In genomic region chr3:196499807-196500524, GRCh38 we compare ENCODE assay signal across 8 cellular contexts. TPM values are rescaled to one million over a fixed set of nuclear protein-coding genes. Genes with fewer than 3 reads are reported as not detected.
DNase-seq lines count a peak whose midpoint lies in the region; ATAC-seq, FAIRE-seq and TF ChIP-seq lines count a peak whose summit lies in the region.

No MANE protein-coding gene starts in this region.

- peak overlapping the region; percentile 91 for H3K4me2 ChIP-seq in astrocyte (ENCODE audit: low read length)

- ATAC-seq in heart left ventricle: no peak
- no peak for ATAC-seq in Right ventricle myocardium inferior
- ATAC-seq in lung (ENCODE audit: insufficient read depth, low FRiP score): no peak
- no peak for ATAC-seq in HG02610 (IDR thresholded peaks at IDR 0.05; ENCODE audit: unreplicated experiment)

- peak overlapping the region; percentile 99 for H3K4me3 Mint-ChIP-seq in astrocyte (ENCODE audit: unreplicated experiment)

- H3K9me3 ChIP-seq in heart left ventricle (no peaks in the 10 kb centered on the region), astrocyte (ENCODE audit: insufficient read depth, low read depth, low read length) (no peaks in the 10 kb centered on the region), lung (ENCODE audit: control insufficient read depth in 2 of 2, insufficient read depth in 1 of 2, low read length in 1 of 2) (no peaks in the 10 kb centered on the region)

- H3K36me3 ChIP-seq in heart left ventricle (peaks cover 0 to 22% (median 5%) of the 10 kb centered on the region in 9 donors), astrocyte (ENCODE audit: insufficient read depth, low read length) (no peaks in the 10 kb centered on the region), lung (ENCODE audit: control insufficient read depth in 2 of 2, insufficient read depth in 2 of 2, low read length in 2 of 2) (peaks cover 0 to 6% of the 10 kb centered on the region in 2 donors), urinary bladder (ENCODE audit: insufficient read depth) (peaks cover 2% of the 10 kb centered on the region)

- peak overlapping the region; percentile 69 to 99 (median 88) for H3K4me3 ChIP-seq in heart left ventricle
- peak overlapping the region; percentile 97 for H3K4me3 ChIP-seq in astrocyte (ENCODE audit: insufficient read depth, low read depth, low read length)
- H3K4me3 ChIP-seq in lung: peak overlapping the region; percentile 44
- H3K4me3 ChIP-seq in urinary bladder (ENCODE audit: low read depth, low read length): peak overlapping the region; percentile 32

- H2AFZ ChIP-seq in astrocyte (ENCODE audit: low read depth, low read length): peak overlapping the region; percentile 35

- H3K27ac ChIP-seq in heart left ventricle: peak overlapping the region in 5 of 12 donors; percentile 18 to 99 (median 95)
- peak overlapping the region; percentile 82 for H3K27ac ChIP-seq in astrocyte (ENCODE audit: low read depth, low read length)
- peak overlapping the region; percentile 45 to 77 for H3K27ac ChIP-seq in lung (ENCODE audit: low read depth in 1 of 2, low read length in 1 of 2)
- no peak overlapping the region for H3K27ac ChIP-seq in urinary bladder (ENCODE audit: low read depth)

- FAIRE-seq in astrocyte (lab: Jason Lieb, UNC): no peak

- H3K79me2 ChIP-seq in astrocyte (ENCODE audit: insufficient read depth, low read length): peaks cover 82% of the 10 kb centered on the region

- TF ChIP-seq POLR2A in heart left ventricle (IDR thresholded peaks at IDR 0.05): no peak

- H3K4me1 ChIP-seq in heart left ventricle (peaks cover 0 to 44% (median 22%) of the 10 kb centered on the region in 12 donors), astrocyte (ENCODE audit: insufficient read depth, low read length) (peaks cover 16% of the 10 kb centered on the region), lung (ENCODE audit: control insufficient read depth in 2 of 2, insufficient read depth in 2 of 2, low read length in 2 of 2) (peaks cover 0 to 16% of the 10 kb centered on the region in 2 donors), urinary bladder (ENCODE audit: insufficient read depth) (no peaks in the 10 kb centered on the region)

- H3K4me1 Mint-ChIP-seq in astrocyte (ENCODE audit: low read depth, unreplicated experiment): peaks cover 11% of the 10 kb centered on the region

- peaks cover 4% of the 10 kb centered on the region for H3K36me3 Mint-ChIP-seq in astrocyte (ENCODE audit: low read depth, unreplicated experiment)

- peak overlapping the region; percentile 91 for H3K9ac ChIP-seq in astrocyte (ENCODE audit: low read length)

- no peak for TF ChIP-seq CTCF in heart left ventricle (IDR thresholded peaks at IDR 0.05)
- TF ChIP-seq CTCF in astrocyte (IDR thresholded peaks at IDR 0.05; ENCODE audit: insufficient read depth, low read depth, low read length): no peak
- TF ChIP-seq CTCF in lung (IDR thresholded peaks at IDR 0.05; ENCODE audit: control extremely low read depth, extremely low read depth): no peak

- peaks cover 63% of the 10 kb centered on the region for H4K20me1 ChIP-seq in astrocyte (ENCODE audit: insufficient read depth, low read length)

- intact Hi-C loops in heart left ventricle (cut with DNase I) (loop anchor here in 3 of 10 donors (5.0 to 10.0 kb wide), 2 partner anchors 65 to 68 kb away; partner anchors contain the start of gene UBXN7 (in 3 of the 3)), Right ventricle myocardium inferior (cut with DNase I) (loop anchor here (5.0 kb wide), 1 partner anchor 68 kb away; the partner anchor contains the start of gene UBXN7)

- DNase-seq in heart left ventricle (no peak), Right ventricle myocardium inferior (ENCODE audit: missing footprints) (no peak), astrocyte (ENCODE audit: low read depth) (no peak), lung (ENCODE audit: low spot score) (no peak), inferior parietal cortex (ENCODE audit: extremely low spot score) (no peak), occipital lobe (lab: John Stamatoyannopoulos, UW) (no peak)

- no peaks in the 10 kb centered on the region for H3K9me3 Mint-ChIP-seq in astrocyte (ENCODE audit: unreplicated experiment)

- H3K27me3 ChIP-seq in heart left ventricle (no peaks in the 10 kb centered on the region), astrocyte (ENCODE audit: insufficient read depth, low read length) (no peaks in the 10 kb centered on the region), lung (ENCODE audit: control insufficient read depth, insufficient read depth) (no peaks in the 10 kb centered on the region)

- peak overlapping the region; percentile 88 for H3K27ac Mint-ChIP-seq in astrocyte (ENCODE audit: unreplicated experiment)

- WGBS in heart left ventricle, 4 donors: 74 to 76% (median 75%) methylated on average over 11 of the region's 11 CpGs
- 71 to 78% methylated on average over 11 of the region's 11 CpGs for WGBS in lung, 2 donors
- WGBS in urinary bladder: 71% methylated on average over 11 of the region's 11 CpGs

- no peaks in the 10 kb centered on the region for H3K27me3 Mint-ChIP-seq in astrocyte (ENCODE audit: low read depth, unreplicated experiment)

RNA-seq across cellular contexts. Expression of gene RNF168, which starts 3.6 kb away (rescaled TPM):
- total RNA-seq in heart left ventricle (10 to 100 TPM; 15.0 to 31.8 (median 21.1) TPM), Right ventricle myocardium inferior (21.9 TPM), astrocyte (18.0 and 18.3 TPM in 2 replicates), lung (10 to 100 TPM; 16.6 to 25.7 TPM), urinary bladder (20.6 TPM), occipital lobe (25.9 TPM)
- polyA plus RNA-seq in heart left ventricle (10 to 100 TPM in 1 of 2 donors, 1 to 10 TPM in 1; 8.4 to 13.4 TPM), lung (1 to 10 TPM; 7.2 to 9.4 TPM), urinary bladder (8.2 TPM)

RNA-seq across cellular contexts. Expression of gene SMCO1, which starts 15.2 kb away (rescaled TPM):
- total RNA-seq in heart left ventricle (100 to 1,000 TPM in 2 of 9 donors, 10 to 100 TPM in 7; 14.5 to 130 (median 50.0) TPM), Right ventricle myocardium inferior (78.6 TPM), astrocyte (not detected in 2 replicates), lung (not detected), urinary bladder (not detected), occipital lobe (not detected)
- polyA plus RNA-seq in heart left ventricle (100 to 1,000 TPM in 1 of 2 donors, 1 to 10 TPM in 1; 2.6 to 105 TPM), lung (not detected), urinary bladder (not detected)

Comparison
In these comparisons a context has a peak if more than half of its experiments do, and no peak if none do; other contexts are left out.
1. H3K4me3 ChIP-seq: peak in every context shown above with its lines; median percentile 97 in astrocyte; 88 in heart left ventricle; 44 in lung; 32 in urinary bladder.
2. RNA of gene SMCO1, which starts 15.2 kb away (total RNA-seq): 78.6 TPM in Right ventricle myocardium inferior (single experiment) and 14.5 to 130 TPM in heart left ventricle; not detected in astrocyte, not detected in lung, not detected in urinary bladder (single experiment) and not detected in occipital lobe (single experiment); every median in the first group is over 10 times any median in the second.